Comparison of ENCODE assay signal across 16 cellular contexts in the genomic region with DNA sequence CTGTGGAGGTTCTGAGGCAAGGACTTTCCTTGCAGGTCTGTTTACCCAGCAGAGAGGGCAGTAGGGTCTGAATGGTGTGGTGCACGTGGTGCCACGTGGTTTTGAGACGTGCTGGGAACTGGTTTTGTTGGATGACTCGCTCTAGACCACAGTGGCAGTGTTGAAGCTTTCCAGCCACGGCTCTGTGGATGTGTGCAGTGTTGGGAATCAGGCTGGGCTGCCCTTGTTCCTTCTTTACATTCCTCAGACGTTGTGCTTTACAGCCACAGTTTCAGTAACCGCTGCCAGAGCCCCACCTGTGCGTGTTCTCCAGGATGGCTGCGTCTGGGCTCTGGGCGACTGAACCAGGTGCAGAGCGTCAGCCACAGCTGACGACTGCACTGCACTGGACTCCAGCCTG. TPM values are rescaled to one million over a fixed set of nuclear protein-coding genes. Genes with fewer than 3 reads are reported as not detected.
A peak's percentile ranks its signal among the peaks of the same experiment; 100 is the strongest.
DNase-seq lines count a peak whose midpoint lies in the region; ATAC-seq and TF ChIP-seq lines count a peak whose summit lies in the region.
"Had no signal": no experiment of that assay in that cellular context is flagged by ENCODE, and none has a peak within 500 bp of the region (broad histone marks: within the 10 kb centered on the region; RNA-seq: fewer than 3 reads in every experiment).

No MANE protein-coding gene starts in this region.

- H3K27me3 Mint-ChIP-seq in CD8-positive, alpha-beta memory T cell = peaks cover 0 to 3% of the 10 kb centered on the region in 2 donors
- H3K27me3 Mint-ChIP-seq: activated naive CD4-positive, alpha-beta T cell treated with anti-CD3 and anti-CD28 coated beads, Interleukin-2, amount 10 ng/mL, durations not matched to agents 7 days and 5 days; dendritic cell treated with granulocyte-macrophage colony-stimulating factor and Interleukin-4, amounts not matched to agents 40 ng/mL and 50 ng/mL, for 4 days; naive thymus-derived CD8-positive, alpha-beta T cell had no signal

- WGBS in body of pancreas, 2 donors = 23 to 29% methylated on average over 12 of the region's 12 CpGs

- H3K4me1 ChIP-seq in body of pancreas (peaks cover 22% of the 10 kb centered on the region), ascending aorta (no peaks in the 10 kb centered on the region)
- peaks cover 34% of the 10 kb centered on the region for H3K4me1 ChIP-seq in CD8-positive, alpha-beta memory T cell (ENCODE audit: insufficient read depth, low read length)
- H3K4me1 ChIP-seq: right lobe of liver had no signal

- intact Hi-C loops in body of pancreas (cut with DNase I) = no loop called here
- intact Hi-C loops in posterior cingulate gyrus (cut with DNase I) = no loop called here
- intact Hi-C loops in ascending aorta (cut with DNase I) = no loop called here

- no peaks in the 10 kb centered on the region for H3K9me3 Mint-ChIP-seq in CD8-positive, alpha-beta memory T cell
- H3K9me3 Mint-ChIP-seq: activated naive CD4-positive, alpha-beta T cell treated with anti-CD3 and anti-CD28 coated beads, Interleukin-2, amount 10 ng/mL, durations not matched to agents 7 days and 5 days; dendritic cell treated with granulocyte-macrophage colony-stimulating factor and Interleukin-4, amounts not matched to agents 40 ng/mL and 50 ng/mL, for 4 days; naive thymus-derived CD8-positive, alpha-beta T cell had no signal

- CTCF ChIA-PET in CD8-positive, alpha-beta memory T cell (lab: Charles Lee) = no interaction called here

- peak; percentile 48 for DNase-seq in EH (ENCODE audit: low read depth)
- peak; percentile 43 for DNase-seq in HPDE6-E6E7 (ENCODE audit: extremely low spot score)
- DNase-seq in body of pancreas = peak; percentile 82 to 96 (median 88)
- peak; percentile 48 for DNase-seq in kidney epithelial cell (ENCODE audit: low read depth)
- no peak for DNase-seq in CD8-positive, alpha-beta memory T cell
- no peak for DNase-seq in posterior cingulate gyrus
- DNase-seq in ascending aorta (ENCODE audit: low spot score in 2 of 2) = no peak
- DNase-seq: activated naive CD4-positive, alpha-beta T cell treated with anti-CD3 and anti-CD28 coated beads, Interleukin-2, amount 10 ng/mL, durations not matched to agents 7 days and 5 days; naive thymus-derived CD8-positive, alpha-beta T cell; NCI-H2171; right lobe of liver; T-helper 1 cell had no signal

- ATAC-seq in body of pancreas (peak; percentile 96), GM21515 (IDR thresholded peaks at IDR 0.05; ENCODE audit: unreplicated experiment) (no peak)
- ATAC-seq: naive thymus-derived CD8-positive, alpha-beta T cell; right lobe of liver had no signal

- H3K36me3 ChIP-seq in body of pancreas (replicated peaks in 1 of 2; ENCODE audit: insufficient read depth in 1 of 2, low read depth in 2 of 2) (no peaks in the 10 kb centered on the region), kidney epithelial cell (ENCODE audit: control insufficient read depth, insufficient read depth, low read length) (no peaks in the 10 kb centered on the region), ascending aorta (no peaks in the 10 kb centered on the region)
- H3K36me3 ChIP-seq in CD8-positive, alpha-beta memory T cell (ENCODE audit: insufficient read depth, low read length) = no peaks in the 10 kb centered on the region
- H3K36me3 ChIP-seq: right lobe of liver, suprapubic skin had no signal

- POLR2A ChIA-PET in CD8-positive, alpha-beta memory T cell (lab: Charles Lee) = no interaction called here

- H3K27ac ChIP-seq in body of pancreas (peak overlapping the region; percentile 71 to 80 (median 74)), ascending aorta (no peak overlapping the region)
- H3K27ac ChIP-seq in CD8-positive, alpha-beta memory T cell (ENCODE audit: low read depth, low read length) = no peak overlapping the region
- H3K27ac ChIP-seq: KMS-11, right lobe of liver, suprapubic skin had no signal

- H3K4me3 ChIP-seq in body of pancreas = no peak overlapping the region
- no peak overlapping the region for H3K4me3 ChIP-seq in kidney epithelial cell (ENCODE audit: low read depth, low read length)
- no peak overlapping the region for H3K4me3 ChIP-seq in CD8-positive, alpha-beta memory T cell (ENCODE audit: low read length)
- H3K4me3 ChIP-seq in ascending aorta = no peak overlapping the region
- H3K4me3 ChIP-seq: right lobe of liver, suprapubic skin had no signal

- no peaks in the 10 kb centered on the region for H3K27me3 ChIP-seq in body of pancreas
- no peaks in the 10 kb centered on the region for H3K27me3 ChIP-seq in kidney epithelial cell (ENCODE audit: control insufficient read depth, insufficient read depth, low read length)
- no peaks in the 10 kb centered on the region for H3K27me3 ChIP-seq in CD8-positive, alpha-beta memory T cell (ENCODE audit: insufficient read depth, low read length, poor library complexity, severe bottlenecking)
- no peaks in the 10 kb centered on the region for H3K27me3 ChIP-seq in ascending aorta
- H3K27me3 ChIP-seq: right lobe of liver, suprapubic skin had no signal

- H3K9me3 ChIP-seq in body of pancreas = no peaks in the 10 kb centered on the region
- no peaks in the 10 kb centered on the region for H3K9me3 ChIP-seq in CD8-positive, alpha-beta memory T cell (ENCODE audit: low read length)
- H3K9me3 ChIP-seq in ascending aorta = no peaks in the 10 kb centered on the region
- H3K9me3 ChIP-seq: right lobe of liver, suprapubic skin had no signal

- TF ChIP-seq CTCF in body of pancreas (IDR thresholded peaks at IDR 0.05) (no peak), kidney epithelial cell (IDR thresholded peaks at IDR 0.05; ENCODE audit: insufficient read depth, low read length, poor library complexity, severe bottlenecking) (no peak), ascending aorta (IDR thresholded peaks at IDR 0.05) (no peak)

- peak overlapping the region in 1 of 8 donors; percentile 51 for H3K27ac Mint-ChIP-seq in CD8-positive, alpha-beta memory T cell
- H3K27ac Mint-ChIP-seq: activated naive CD4-positive, alpha-beta T cell treated with anti-CD3 and anti-CD28 coated beads, Interleukin-2, amount 10 ng/mL, durations not matched to agents 7 days and 5 days; dendritic cell treated with granulocyte-macrophage colony-stimulating factor and Interleukin-4, amounts not matched to agents 40 ng/mL and 50 ng/mL, for 4 days had no signal

- peak in 1 of 3 donors; percentile 17 for TF ChIP-seq POLR2A in body of pancreas (IDR thresholded peaks at IDR 0.05)

- H3K4me3 Mint-ChIP-seq in CD8-positive, alpha-beta memory T cell = peak overlapping the region in 1 of 7 donors; percentile 57
- H3K4me3 Mint-ChIP-seq: activated naive CD4-positive, alpha-beta T cell treated with anti-CD3 and anti-CD28 coated beads, Interleukin-2, amount 10 ng/mL, durations not matched to agents 7 days and 5 days; dendritic cell treated with granulocyte-macrophage colony-stimulating factor and Interleukin-4, amounts not matched to agents 40 ng/mL and 50 ng/mL, for 4 days; naive thymus-derived CD8-positive, alpha-beta T cell had no signal

- H3K36me3 Mint-ChIP-seq in CD8-positive, alpha-beta memory T cell = peaks cover 0 to 32% (median 0%) of the 10 kb centered on the region in 3 donors

- H3K4me1 Mint-ChIP-seq in CD8-positive, alpha-beta memory T cell = peaks cover 62 to 81% (median 69%) of the 10 kb centered on the region in 3 donors

RNA-seq across cellular contexts. Expression of a gene that starts 8.2 kb away (rescaled TPM):
- total RNA-seq in body of pancreas (10 to 100 TPM in 1 of 2 donors, 1 to 10 TPM in 1; 8.8 to 21.8 TPM), kidney epithelial cell (29.7 and 31.6 TPM in 2 replicates), ascending aorta (31.7 TPM)
- total RNA-seq in CD8-positive, alpha-beta memory T cell = 10 to 100 TPM; 35.3 to 38.0 TPM
- 31.0 TPM for polyA plus RNA-seq in CD8-positive, alpha-beta memory T cell

Comparison
In these comparisons a context has a peak if more than half of its experiments do, and no peak if none do; other contexts are left out.
1. DNase-seq: peak in EH (single experiment), HPDE6-E6E7 (single experiment), body of pancreas (4 of 4) and kidney epithelial cell (single experiment); none in CD8-positive, alpha-beta memory T cell (0 of 5), posterior cingulate gyrus (0 of 10) and ascending aorta (0 of 2).
2. H3K27ac ChIP-seq: peak in body of pancreas (4 of 4); none in CD8-positive, alpha-beta memory T cell (single experiment) and ascending aorta (0 of 2).